10 cellular contexts compared by ENCODE assay signal in the genomic region with DNA sequence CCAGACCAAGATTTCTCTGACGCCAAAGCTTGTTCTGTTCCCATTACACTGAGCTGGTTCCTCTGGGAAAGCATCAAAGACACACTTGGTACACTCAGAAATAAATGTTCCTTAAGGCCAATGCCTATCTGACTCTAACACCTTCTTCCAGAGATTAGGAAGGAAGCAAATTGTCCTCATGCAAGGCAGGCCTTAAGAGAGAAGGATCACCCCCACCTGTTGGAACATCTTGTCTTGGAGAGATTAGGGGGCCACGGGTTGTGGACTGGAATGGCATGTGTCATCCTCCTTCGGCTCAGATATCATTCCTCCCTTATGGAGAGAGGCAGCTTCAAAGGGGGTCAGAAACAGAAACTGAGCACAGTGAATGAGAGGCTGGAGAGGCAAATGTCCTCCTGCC.
DNase-seq lines count a peak whose midpoint lies in the region; ATAC-seq and TF ChIP-seq lines count a peak whose summit lies in the region.
"Had no signal": no experiment of that assay in that cellular context is flagged by ENCODE, and none has a peak within 500 bp of the region (broad histone marks: within the 10 kb centered on the region; RNA-seq: fewer than 3 reads in every experiment).

No MANE protein-coding gene starts in this region.

- intact Hi-C loops in CD4-positive, alpha-beta memory T cell (cut with micrococcal nuclease): no loop called here

- peaks cover 3 to 33% of the 10 kb centered on the region in 2 donors for H3K36me3 Mint-ChIP-seq in CD4-positive, alpha-beta memory T cell
- H3K36me3 Mint-ChIP-seq in central memory CD8-positive, alpha-beta T cell (ENCODE audit: insufficient read depth): peaks cover 22% of the 10 kb centered on the region
- no peaks in the 10 kb centered on the region for H3K36me3 Mint-ChIP-seq in nephron (ENCODE audit: low read depth)
- H3K36me3 Mint-ChIP-seq in chondrocyte (ENCODE audit: low read depth): no peaks in the 10 kb centered on the region

- no peaks in the 10 kb centered on the region for H3K9me3 ChIP-seq in CD4-positive, alpha-beta memory T cell (ENCODE audit: control insufficient read depth in 1 of 2, low read length in 2 of 2)
- H3K9me3 ChIP-seq in Karpas-422 (ENCODE audit: low read length): no peaks in the 10 kb centered on the region
- H3K9me3 ChIP-seq: ovary had no signal

- H3K4me3 Mint-ChIP-seq in CD4-positive, alpha-beta memory T cell: peak overlapping the region; percentile 38 to 88 (median 74)
- H3K4me3 Mint-ChIP-seq in central memory CD8-positive, alpha-beta T cell: peak overlapping the region; percentile 57
- H3K4me3 Mint-ChIP-seq in nephron (peak overlapping the region in 1 of 3 experiments; percentile 9), chondrocyte (ENCODE audit: unreplicated experiment) (no peak overlapping the region)

- H3K36me3 ChIP-seq in CD4-positive, alpha-beta memory T cell (ENCODE audit: insufficient read depth, low read length): no peaks in the 10 kb centered on the region
- H3K36me3 ChIP-seq in Karpas-422 (ENCODE audit: insufficient read depth, low read length): peaks cover 3% of the 10 kb centered on the region; the same call in 1 of the 2 replicates
- H3K36me3 ChIP-seq: ovary had no signal

- DNase-seq in CD4-positive, alpha-beta memory T cell: no peak
- DNase-seq in Karpas-422 (no peak), D341Med (ENCODE audit: low spot score) (no peak), chondrocyte (ENCODE audit: low spot score) (no peak), putamen (ENCODE audit: low spot score) (no peak)
- DNase-seq in central memory CD8-positive, alpha-beta T cell (ENCODE audit: low spot score in 2 of 2): no peak
- DNase-seq: NCI-H2029 treated with DMSO at 0.1 percent for 48 hours, ovary had no signal

- ATAC-seq in central memory CD8-positive, alpha-beta T cell (replicated peaks; ENCODE audit: extremely low read depth, poor library complexity, severe bottlenecking): no peak
- ATAC-seq in HG03354 (IDR thresholded peaks at IDR 0.05; ENCODE audit: poor library complexity, severe bottlenecking, unreplicated experiment): no peak

- H3K79me2 ChIP-seq in Karpas-422 (ENCODE audit: low read length): peaks cover 98% of the 10 kb centered on the region

- TF ChIP-seq CTCF in nephron (IDR thresholded peaks at IDR 0.05; ENCODE audit: unreplicated experiment in 3 of 3) (no peak), chondrocyte (IDR thresholded peaks at IDR 0.05) (no peak)

- H3K27me3 Mint-ChIP-seq in CD4-positive, alpha-beta memory T cell: peaks cover 0 to 3% of the 10 kb centered on the region in 2 donors
- no peaks in the 10 kb centered on the region for H3K27me3 Mint-ChIP-seq in central memory CD8-positive, alpha-beta T cell
- H3K27me3 Mint-ChIP-seq in nephron (ENCODE audit: low read depth) (no peaks in the 10 kb centered on the region), chondrocyte (ENCODE audit: low read depth) (no peaks in the 10 kb centered on the region)

- no peaks in the 10 kb centered on the region for H4K20me1 ChIP-seq in Karpas-422 (ENCODE audit: insufficient read depth, low read depth, low read length)

- H3K4me1 ChIP-seq in CD4-positive, alpha-beta memory T cell (ENCODE audit: insufficient read depth, low read length): peaks cover 100% of the 10 kb centered on the region
- peaks cover 96% of the 10 kb centered on the region for H3K4me1 ChIP-seq in Karpas-422 (ENCODE audit: low read length)

- no peaks in the 10 kb centered on the region for H3K9me3 Mint-ChIP-seq in CD4-positive, alpha-beta memory T cell
- no peaks in the 10 kb centered on the region for H3K9me3 Mint-ChIP-seq in central memory CD8-positive, alpha-beta T cell
- H3K9me3 Mint-ChIP-seq in nephron (no peaks in the 10 kb centered on the region), chondrocyte (ENCODE audit: low read depth) (no peaks in the 10 kb centered on the region)

- H3K4me1 Mint-ChIP-seq in CD4-positive, alpha-beta memory T cell: peaks cover 79 to 100% (median 92%) of the 10 kb centered on the region in 4 donors
- H3K4me1 Mint-ChIP-seq in central memory CD8-positive, alpha-beta T cell: peaks cover 92% of the 10 kb centered on the region
- peaks cover 81% of the 10 kb centered on the region for H3K4me1 Mint-ChIP-seq in nephron
- H3K4me1 Mint-ChIP-seq in chondrocyte (ENCODE audit: low read depth): peaks cover 59% of the 10 kb centered on the region

- H3K9ac ChIP-seq in Karpas-422 (ENCODE audit: low read length): peak overlapping the region; percentile 32

- POLR2A ChIA-PET in CD4-positive, alpha-beta memory T cell (lab: Charles Lee; ENCODE audit: partially characterized antibody): interaction anchor here (0.5 to 55.3 kb wide), 5 partner anchors 2 to 133 kb away, joined by 3 to 1394 read pairs (median 1065); partner anchors contain the start of gene ANKRD44

- peak overlapping the region; percentile 68 for H3K27ac ChIP-seq in CD4-positive, alpha-beta memory T cell (ENCODE audit: low read depth, low read length)
- H3K27ac ChIP-seq in Karpas-422 (ENCODE audit: low read length): peak overlapping the region; percentile 75
- H3K27ac ChIP-seq: ovary had no signal

- CTCF ChIA-PET in CD4-positive, alpha-beta memory T cell (lab: Charles Lee; ENCODE audit: partially characterized antibody): interaction anchor here (0.9 to 9.2 kb wide), 10 partner anchors 12 to 99 kb away, joined by 3 to 97 read pairs (median 6); partner anchors contain the start of gene ANKRD44

- H2AFZ ChIP-seq in Karpas-422 (ENCODE audit: low read length): no peak overlapping the region

- peak overlapping the region; percentile 48 for H3K4me2 ChIP-seq in Karpas-422 (ENCODE audit: low read depth, low read length, poor library complexity, severe bottlenecking)

- peak overlapping the region; percentile 88 to 100 (median 98) for H3K27ac Mint-ChIP-seq in CD4-positive, alpha-beta memory T cell
- H3K27ac Mint-ChIP-seq in central memory CD8-positive, alpha-beta T cell (ENCODE audit: low read depth): peak overlapping the region; percentile 84
- H3K27ac Mint-ChIP-seq in nephron: peak overlapping the region; percentile 55 to 74 (median 70)
- H3K27ac Mint-ChIP-seq in chondrocyte (ENCODE audit: unreplicated experiment): no peak overlapping the region

- no peaks in the 10 kb centered on the region for H3K9me2 ChIP-seq in Karpas-422 (replicated peaks; ENCODE audit: insufficient read depth, low read length)

- H3K27me3 ChIP-seq in CD4-positive, alpha-beta memory T cell (ENCODE audit: insufficient read depth, low read length): no peaks in the 10 kb centered on the region
- H3K27me3 ChIP-seq in Karpas-422 (ENCODE audit: low read length): no peaks in the 10 kb centered on the region
- H3K27me3 ChIP-seq: ovary had no signal

- H3K4me3 ChIP-seq in CD4-positive, alpha-beta memory T cell (ENCODE audit: low read length in 2 of 2): peak overlapping the region in 1 of 2 donors; percentile 12
- H3K4me3 ChIP-seq in Karpas-422 (ENCODE audit: low read length): no peak overlapping the region
- H3K4me3 ChIP-seq: ovary had no signal
